12 cellular contexts compared by ENCODE assay signal in the genomic region with DNA sequence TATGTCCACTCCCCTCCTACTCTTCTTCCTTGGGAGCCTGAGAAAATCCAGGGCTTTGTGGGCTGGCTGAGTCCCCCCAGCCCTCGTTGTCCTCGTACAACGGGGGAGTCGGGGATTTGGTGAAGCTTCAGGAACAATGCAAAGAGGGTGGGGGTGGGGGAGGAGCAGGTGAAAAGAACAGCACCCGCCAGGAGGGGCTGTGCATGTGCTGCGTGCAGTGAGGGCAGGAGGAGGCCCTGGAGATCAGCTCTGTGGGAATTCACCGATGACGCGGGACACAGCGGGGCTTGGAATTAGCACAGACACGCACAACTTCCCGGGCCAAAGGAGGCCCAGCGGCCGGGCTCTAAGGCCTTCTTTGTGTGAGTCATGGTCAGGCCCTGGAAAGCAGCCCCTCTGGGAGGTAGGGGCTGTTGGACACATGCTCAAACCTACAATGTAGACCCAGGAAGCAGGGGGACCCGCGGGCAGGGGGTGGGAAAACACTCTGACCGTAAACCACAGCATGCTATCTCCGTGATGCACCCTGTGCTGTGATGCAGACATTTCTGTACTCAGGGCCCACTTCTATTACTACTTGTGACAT. TPM values are rescaled to one million over a fixed set of nuclear protein-coding genes. Genes with fewer than 3 reads are reported as not detected.
DNase-seq lines count a peak whose midpoint lies in the region; ATAC-seq and TF ChIP-seq lines count a peak whose summit lies in the region.
"Had no signal": no experiment of that assay in that cellular context is flagged by ENCODE, and none has a peak within 500 bp of the region (broad histone marks: within the 10 kb centered on the region; RNA-seq: fewer than 3 reads in every experiment).

No MANE protein-coding gene starts in this region.

- H3K79me2 ChIP-seq in trophoblast cell (ENCODE audit: control insufficient read depth, insufficient read depth, low read length, poor library complexity), result no peaks in the 10 kb centered on the region

- H4K8ac ChIP-seq in trophoblast cell (ENCODE audit: low read depth, low read length), result no peak overlapping the region

- no peak overlapping the region for H3K14ac ChIP-seq in trophoblast cell (ENCODE audit: low read length)

- no peak overlapping the region for H2AK5ac ChIP-seq in trophoblast cell (ENCODE audit: low read length)

- no peak overlapping the region for H4K12ac ChIP-seq in trophoblast cell (ENCODE audit: low read depth, low read length)

- H2BK5ac ChIP-seq in trophoblast cell (ENCODE audit: low read depth, low read length, poor library complexity), result no peak overlapping the region

- no peak overlapping the region for H3K4me2 ChIP-seq in trophoblast cell (ENCODE audit: low read length)

- H3K27me3 ChIP-seq in HUES48 (ENCODE audit: control insufficient read depth, insufficient read depth, low read length), result no peaks in the 10 kb centered on the region
- no peaks in the 10 kb centered on the region for H3K27me3 ChIP-seq in stomach smooth muscle (ENCODE audit: control insufficient read depth in 1 of 2, insufficient read depth in 2 of 2, low read length in 2 of 2)
- no peaks in the 10 kb centered on the region for H3K27me3 ChIP-seq in trophoblast cell (ENCODE audit: insufficient read depth, low read length)
- H3K27me3 ChIP-seq: adrenal gland had no signal

- peak; percentile 36 for TF ChIP-seq CTCF in choroid plexus epithelial cell (conservative IDR thresholded peaks at IDR 0.05; ENCODE audit: low read depth, low read length)

- peak overlapping the region; percentile 94 for H3K27ac ChIP-seq in HUES48 (ENCODE audit: low read depth, low read length)
- H3K27ac ChIP-seq in stomach smooth muscle (ENCODE audit: low read length), result peak overlapping the region; percentile 31
- no peak overlapping the region for H3K27ac ChIP-seq in trophoblast cell (ENCODE audit: low read depth, low read length)
- H3K27ac ChIP-seq: HL-60 had no signal

- H3K4me3 ChIP-seq in HUES48 (ENCODE audit: low read depth, low read length) (no peak overlapping the region), choroid plexus epithelial cell (ENCODE audit: low read depth, low read length) (no peak overlapping the region), stomach smooth muscle (ENCODE audit: low read length in 2 of 2) (no peak overlapping the region), trophoblast cell (ENCODE audit: low read depth, low read length) (no peak overlapping the region)
- H3K4me3 ChIP-seq: adrenal gland, lung had no signal

- H3K4ac ChIP-seq in trophoblast cell (ENCODE audit: low read depth, low read length), result no peak overlapping the region

- ATAC-seq in HG02981 (IDR thresholded peaks at IDR 0.05; ENCODE audit: unreplicated experiment) (no peak), left colon (no peak)

- no peaks in the 10 kb centered on the region for H3K9me3 ChIP-seq in HUES48 (ENCODE audit: control insufficient read depth, insufficient read depth, low read length)
- no peaks in the 10 kb centered on the region for H3K9me3 ChIP-seq in stomach smooth muscle (ENCODE audit: control insufficient read depth in 2 of 2, low read length in 2 of 2)
- peaks cover 4% of the 10 kb centered on the region for H3K9me3 ChIP-seq in trophoblast cell (ENCODE audit: insufficient read depth, low read depth, low read length)
- H3K9me3 ChIP-seq: adrenal gland had no signal

- H3K36me3 ChIP-seq in HUES48 (ENCODE audit: control insufficient read depth, insufficient read depth, low read length) (peaks cover 73% of the 10 kb centered on the region), stomach smooth muscle (ENCODE audit: control insufficient read depth in 2 of 2, insufficient read depth in 2 of 2, low read length in 2 of 2) (peaks cover 21 to 39% of the 10 kb centered on the region in 2 donors), trophoblast cell (ENCODE audit: control insufficient read depth in 1 of 2, insufficient read depth in 2 of 2, low read length in 2 of 2) (peaks cover 14 to 36% of the 10 kb centered on the region in 2 experiments)

- H3K79me1 ChIP-seq in trophoblast cell (ENCODE audit: low read length), result no peaks in the 10 kb centered on the region

- no peak overlapping the region for H2AFZ ChIP-seq in trophoblast cell (ENCODE audit: insufficient read depth, low read length, poor library complexity)

- WGBS in trophoblast cell (ENCODE audit: extremely low coverage, insufficient coverage, insufficient read length), result no CpG with 5 or more reads among the region's 18 CpGs

- no peak overlapping the region for H3K18ac ChIP-seq in trophoblast cell (ENCODE audit: low read length)

- H3K23ac ChIP-seq in trophoblast cell (ENCODE audit: low read length), result no peak overlapping the region

- intact Hi-C loops in left colon (cut with DNase I, micrococcal nuclease), result no loop called here

- peak; percentile 96 for DNase-seq in choroid plexus epithelial cell (ENCODE audit: low read depth)
- peak; percentile 67 for DNase-seq in iPS-NIHi11 (ENCODE audit: low spot score)
- DNase-seq in trophoblast cell, result no peak
- DNase-seq in left colon, result no peak
- no peak for DNase-seq in amniotic stem cell (lab: John Stamatoyannopoulos, UW)
- DNase-seq: NCI-H524 treated with DMSO at 0.1 percent for 48 hours had no signal

- peaks cover 9% of the 10 kb centered on the region for H3K4me1 ChIP-seq in HUES48 (ENCODE audit: control insufficient read depth, insufficient read depth, low read length)
- H3K4me1 ChIP-seq in stomach smooth muscle (ENCODE audit: control insufficient read depth, insufficient read depth, low read length), result peaks cover 6% of the 10 kb centered on the region
- H3K4me1 ChIP-seq in trophoblast cell (ENCODE audit: control insufficient read depth in 1 of 2, insufficient read depth in 2 of 2, low read length in 2 of 2), result no peaks in the 10 kb centered on the region

- H3K9ac ChIP-seq in HUES48 (ENCODE audit: low read depth, low read length) (no peak overlapping the region), stomach smooth muscle (ENCODE audit: low read length in 2 of 2) (no peak overlapping the region), trophoblast cell (ENCODE audit: low read length) (no peak overlapping the region)

- no peak overlapping the region for H2BK120ac ChIP-seq in trophoblast cell (ENCODE audit: insufficient read depth, low read length, poor library complexity)

- no peak overlapping the region for H4K91ac ChIP-seq in trophoblast cell (ENCODE audit: low read depth, low read length)

- no peak overlapping the region for H2BK12ac ChIP-seq in trophoblast cell (ENCODE audit: low read length)

RNA-seq across cellular contexts. Expression of a gene that starts 32.8 kb away (rescaled TPM):
- polyA plus RNA-seq in trophoblast cell (2013), result 13.4 and 13.5 TPM in 2 replicates
- total RNA-seq in left colon, result 10 to 100 TPM; 20.9 to 24.0 TPM

Comparison
In these comparisons a context has a peak if more than half of its experiments do, and no peak if none do; other contexts are left out.
1. DNase-seq: peak in choroid plexus epithelial cell (single experiment) and iPS-NIHi11 (single experiment); none in trophoblast cell (0 of 2), left colon (0 of 2) and amniotic stem cell (single experiment).